ENCODE assay signal across 24 cellular contexts in genomic region chr2:206836722-206837121, GRCh38.
"Had no signal": no experiment of that assay in that cellular context is flagged by ENCODE, and none has a peak within 500 bp of the region (broad histone marks: within the 10 kb centered on the region; RNA-seq: fewer than 3 reads in every experiment).

No MANE protein-coding gene starts in this region.

- H3K27me3 Mint-ChIP-seq: activated naive CD4-positive, alpha-beta T cell treated with anti-CD3 and anti-CD28 coated beads, Interleukin-2, amount 10 ng/mL, durations not matched to agents 7 days and 5 days; activated naive CD8-positive, alpha-beta T cell treated with anti-CD3 and anti-CD28 coated beads, Interleukin-2, amount 50 U/mL, for 24 hours; memory B cell had no signal

- H3K4me3 Mint-ChIP-seq: activated naive CD4-positive, alpha-beta T cell treated with anti-CD3 and anti-CD28 coated beads, Interleukin-2, amount 10 ng/mL, durations not matched to agents 7 days and 5 days; activated naive CD8-positive, alpha-beta T cell treated with anti-CD3 and anti-CD28 coated beads, Interleukin-2, amount 50 U/mL, for 24 hours; central memory CD8-positive, alpha-beta T cell; memory B cell; naive B cell; neural crest cell had no signal

- H3K4me3 ChIP-seq: coronary artery, gastrocnemius medialis, mucosa of descending colon had no signal

- H3K9me3 ChIP-seq: gastrocnemius medialis had no signal

- H3K27ac Mint-ChIP-seq: activated naive CD4-positive, alpha-beta T cell treated with anti-CD3 and anti-CD28 coated beads, Interleukin-2, amount 10 ng/mL, durations not matched to agents 7 days and 5 days; activated naive CD8-positive, alpha-beta T cell treated with anti-CD3 and anti-CD28 coated beads, Interleukin-2, amount 50 U/mL, for 24 hours; memory B cell had no signal

- ATAC-seq: activated naive CD8-positive, alpha-beta T cell treated with anti-CD3 and anti-CD28 coated beads, Interleukin-2, amount 50 U/mL, for 24 hours; gastrocnemius medialis; left ventricle myocardium superior; mucosa of descending colon; stimulated activated naive CD8-positive, alpha-beta T cell treated with anti-CD3 and anti-CD28 coated beads, Interleukin-15, Interleukin-2, amounts not matched to agents 100 U/mL and 50 U/mL, for 24 hours had no signal

- H3K36me3 Mint-ChIP-seq: activated naive CD4-positive, alpha-beta T cell treated with anti-CD3 and anti-CD28 coated beads, Interleukin-2, amount 10 ng/mL, durations not matched to agents 7 days and 5 days had no signal

- H3K9me3 Mint-ChIP-seq: central memory CD8-positive, alpha-beta T cell had no signal

- H3K27me3 ChIP-seq: gastrocnemius medialis had no signal

- H3K36me3 ChIP-seq: gastrocnemius medialis had no signal

- H3K27ac ChIP-seq: coronary artery, gastrocnemius medialis, VCaP had no signal

- DNase-seq: activated CD4-positive, alpha-beta T cell treated with anti-CD3 and anti-CD28 coated beads, Interleukin-2, amount 50 U/mL, for 1 hour; activated CD4-positive, CD25-positive, alpha-beta regulatory T cell treated with anti-CD3 and anti-CD28 coated beads, Interleukin-2, amount 50 U/mL, for 72 hours; activated CD8-positive, alpha-beta memory T cell treated with anti-CD3 and anti-CD28 coated beads for 24 hours; activated CD8-positive, alpha-beta memory T cell treated with anti-CD3 and anti-CD28 coated beads, Interleukin-2, amount 50 U/mL, for 48 hours; activated effector memory CD4-positive, alpha-beta T cell treated with Interleukin-2 at 50 U/mL for 16 hours; activated naive CD4-positive, alpha-beta T cell treated with anti-CD3 and anti-CD28 coated beads, Interleukin-2, amount 10 ng/mL, durations not matched to agents 7 days and 5 days; activated naive CD8-positive, alpha-beta T cell treated with anti-CD3 and anti-CD28 coated beads, Interleukin-2, amount 50 U/mL, for 24 hours; activated T-cell treated with anti-CD3 and anti-CD28 coated beads, Interleukin-2, amount 50 U/mL, for 48 hours; aorta; erythroblast; gastrocnemius medialis; head of caudate nucleus; left ventricle myocardium superior; mucosa of descending colon; naive B cell; stimulated activated CD4-positive, alpha-beta T cell treated with anti-CD3 and anti-CD28 coated beads, Interleukin-12 subunit alpha, Interleukin-12 subunit beta, amount 100 ng/mL, for 4 hours; stimulated activated CD4-positive, alpha-beta T cell treated with anti-CD3 and anti-CD28 coated beads, Interleukin-1b, Interleukin-23, amount 100 ng/mL, for 48 hours; stimulated activated naive CD8-positive, alpha-beta T cell treated with anti-CD3 and anti-CD28 coated beads, Interleukin-15, Interleukin-2, amounts not matched to agents 100 U/mL and 50 U/mL, for 24 hours; trophoblast cell had no signal

- H3K4me1 Mint-ChIP-seq: activated naive CD4-positive, alpha-beta T cell treated with anti-CD3 and anti-CD28 coated beads, Interleukin-2, amount 10 ng/mL, durations not matched to agents 7 days and 5 days; activated naive CD8-positive, alpha-beta T cell treated with anti-CD3 and anti-CD28 coated beads, Interleukin-2, amount 50 U/mL, for 24 hours; central memory CD8-positive, alpha-beta T cell; memory B cell; naive B cell; neural crest cell had no signal
